In genomic region chr20:41497186-41497895, GRCh38 we compare ENCODE assay signal across 1 cellular context.
TF ChIP-seq lines count a peak whose summit lies in the region.

No MANE protein-coding gene starts in this region.

TF ChIP-seq in HepG2, 621 proteins besides CTCF, POLR2A, EP300 and RAD21 (continued from another document and continues in another):
- TF ChIP-seq HMGXB3 (CRISPR knock-in tag; IDR thresholded peaks at IDR 0.05; ENCODE audit: borderline replicate concordance) (no peak), HMG20A (CRISPR knock-in tag; IDR thresholded peaks at IDR 0.05; ENCODE audit: borderline replicate concordance) (peak; percentile 92), ZNF274 (CRISPR knock-in tag; IDR thresholded peaks at IDR 0.05) (no peak), MBD4 (IDR thresholded peaks at IDR 0.05; ENCODE audit: borderline replicate concordance, low read length) (peak; percentile 96; the same call in 1 of the 2 replicates), ZNF839 (CRISPR knock-in tag; IDR thresholded peaks at IDR 0.05; ENCODE audit: borderline replicate concordance) (no peak), FOXP1 (IDR thresholded peaks at IDR 0.05) (peak; percentile 99), FOXP1 (CRISPR knock-in tag; IDR thresholded peaks at IDR 0.05) (peak; percentile 100), ZNF761 (CRISPR knock-in tag; conservative IDR thresholded peaks at IDR 0.05) (0 out of 2 replicates have a peak, but pooled peaks have one; percentile 80), ZKSCAN8 (CRISPR knock-in tag; IDR thresholded peaks at IDR 0.05; ENCODE audit: borderline replicate concordance) (peak; percentile 96), ZFP36L1 (CRISPR knock-in tag; IDR thresholded peaks at IDR 0.05) (peak; percentile 50; the same call in 1 of the 2 replicates), ZNF205 (CRISPR knock-in tag; IDR thresholded peaks at IDR 0.05) (peak; percentile 41; the same call in 1 of the 2 replicates), THYN1 (CRISPR knock-in tag; IDR thresholded peaks at IDR 0.05; ENCODE audit: borderline replicate concordance, low read depth) (no peak), SP140L (CRISPR knock-in tag; IDR thresholded peaks at IDR 0.05; ENCODE audit: borderline replicate concordance) (0 out of 2 replicates have a peak, but pooled peaks have one; percentile 46), CSRNP1 (CRISPR knock-in tag; IDR thresholded peaks at IDR 0.05) (no peak), ZNF800 (CRISPR knock-in tag; IDR thresholded peaks at IDR 0.05) (peak; percentile 66; the same call in 1 of the 2 replicates), PRMT3 (CRISPR knock-in tag; IDR thresholded peaks at IDR 0.05; ENCODE audit: borderline replicate concordance, low read depth) (peak; percentile 60; the same call in 1 of the 2 replicates), ZSCAN31 (CRISPR knock-in tag; IDR thresholded peaks at IDR 0.05; ENCODE audit: low read depth) (peak; percentile 26; the same call in 1 of the 2 replicates), CBFB (CRISPR knock-in tag; IDR thresholded peaks at IDR 0.05) (peak; percentile 20; the same call in 1 of the 2 replicates), SMC3 (IDR thresholded peaks at IDR 0.05; ENCODE audit: low read length) (peak; percentile 54), GLMP (CRISPR knock-in tag; IDR thresholded peaks at IDR 0.05; ENCODE audit: borderline replicate concordance) (no peak), ZNF558 (CRISPR knock-in tag; IDR thresholded peaks at IDR 0.05; ENCODE audit: borderline replicate concordance) (no peak), ZNF792 (CRISPR knock-in tag; IDR thresholded peaks at IDR 0.05) (peak; percentile 84; the same call in 1 of the 2 replicates), WIZ (CRISPR knock-in tag; IDR thresholded peaks at IDR 0.05) (no peak), SKI (IDR thresholded peaks at IDR 0.05; ENCODE audit: partially characterized antibody) (peak; percentile 55), ZNF720 (CRISPR knock-in tag; IDR thresholded peaks at IDR 0.05) (no peak), NCOA2 (CRISPR knock-in tag; IDR thresholded peaks at IDR 0.05) (peak; percentile 91), ZNF609 (CRISPR knock-in tag; IDR thresholded peaks at IDR 0.05; ENCODE audit: borderline replicate concordance) (peak; percentile 89), PCBP1 (IDR thresholded peaks at IDR 0.05; ENCODE audit: borderline replicate concordance, low read depth, low read length) (no peak), ZSCAN25 (CRISPR knock-in tag; IDR thresholded peaks at IDR 0.05) (peak; percentile 79; the same call in 1 of the 2 replicates), NFIC (IDR thresholded peaks at IDR 0.05; ENCODE audit: low read length) (peak; percentile 90), AHDC1 (CRISPR knock-in tag; IDR thresholded peaks at IDR 0.05; ENCODE audit: borderline replicate concordance) (peak; percentile 98), ZNF484 (CRISPR knock-in tag; IDR thresholded peaks at IDR 0.05; ENCODE audit: borderline replicate concordance, low read depth) (no peak), HOXD1 (CRISPR knock-in tag; IDR thresholded peaks at IDR 0.05) (0 out of 2 replicates have a peak, but pooled peaks have one; percentile 82), PATZ1 (CRISPR knock-in tag; IDR thresholded peaks at IDR 0.05) (0 out of 2 replicates have a peak, but pooled peaks have one; percentile 46)
